Comparison of ENCODE assay signal across 1 cellular context in genomic region chr6:108557494-108558371, GRCh38.
TF ChIP-seq lines count a peak whose summit lies in the region.

No MANE protein-coding gene starts in this region.

TF ChIP-seq in HepG2, 621 proteins besides CTCF, POLR2A, EP300 and RAD21 (continued from another document and continues in another):
- TF ChIP-seq ZNF800 (CRISPR knock-in tag; IDR thresholded peaks at IDR 0.05), result peak; percentile 59; the same call in 1 of the 2 replicates
- TF ChIP-seq KDM2A (CRISPR knock-in tag; IDR thresholded peaks at IDR 0.05; ENCODE audit: borderline replicate concordance, low read depth), result no peak; the same call in 1 of the 2 replicates
- TF ChIP-seq AGO2 (optimal IDR thresholded peaks at IDR 0.05; ENCODE audit: low read depth, low read length), result no peak
- TF ChIP-seq SRY (CRISPR knock-in tag; IDR thresholded peaks at IDR 0.05), result 0 out of 2 replicates have a peak, but pooled peaks have one; percentile 33
- TF ChIP-seq ZMAT3 (CRISPR knock-in tag; conservative IDR thresholded peaks at IDR 0.05), result peak; percentile 77; the same call in 1 of the 2 replicates
- TF ChIP-seq CSRNP1 (CRISPR knock-in tag; IDR thresholded peaks at IDR 0.05), result 0 out of 2 replicates have a peak, but pooled peaks have one; percentile 46
- TF ChIP-seq PHF5A (CRISPR knock-in tag; IDR thresholded peaks at IDR 0.05; ENCODE audit: low read depth, unreplicated experiment), result peak; percentile 18
- TF ChIP-seq RBM22 (optimal IDR thresholded peaks at IDR 0.05; ENCODE audit: low read length), result no peak
- TF ChIP-seq ZNF687 (CRISPR knock-in tag; IDR thresholded peaks at IDR 0.05), result peak; percentile 84
- no peak for TF ChIP-seq REXO4 (CRISPR knock-in tag; IDR thresholded peaks at IDR 0.05; ENCODE audit: borderline replicate concordance)
- no peak for TF ChIP-seq ZNF567 (CRISPR knock-in tag; IDR thresholded peaks at IDR 0.05; ENCODE audit: borderline replicate concordance)
- TF ChIP-seq CENPX (CRISPR knock-in tag; IDR thresholded peaks at IDR 0.05), result no peak
- peak; percentile 51; the same call in 1 of the 2 replicates for TF ChIP-seq EED (CRISPR knock-in tag; IDR thresholded peaks at IDR 0.05)
- no peak for TF ChIP-seq MEF2D (CRISPR knock-in tag; IDR thresholded peaks at IDR 0.05)
- 0 out of 2 replicates have a peak, but pooled peaks have one; percentile 52 for TF ChIP-seq ZNF747 (CRISPR knock-in tag; IDR thresholded peaks at IDR 0.05; ENCODE audit: borderline replicate concordance)
- TF ChIP-seq ZBTB42 (CRISPR knock-in tag; IDR thresholded peaks at IDR 0.05), result 0 out of 2 replicates have a peak, but pooled peaks have one; percentile 26
- TF ChIP-seq TFDP2 (CRISPR knock-in tag; IDR thresholded peaks at IDR 0.05), result peak; percentile 48; the same call in 1 of the 2 replicates
- peak; percentile 60; the same call in 1 of the 2 replicates for TF ChIP-seq EEA1 (CRISPR knock-in tag; IDR thresholded peaks at IDR 0.05; ENCODE audit: borderline replicate concordance)
- TF ChIP-seq ATF7-NPFF (CRISPR knock-in tag; IDR thresholded peaks at IDR 0.05; ENCODE audit: low read depth), result peak; percentile 70
- TF ChIP-seq, protein P1, sequence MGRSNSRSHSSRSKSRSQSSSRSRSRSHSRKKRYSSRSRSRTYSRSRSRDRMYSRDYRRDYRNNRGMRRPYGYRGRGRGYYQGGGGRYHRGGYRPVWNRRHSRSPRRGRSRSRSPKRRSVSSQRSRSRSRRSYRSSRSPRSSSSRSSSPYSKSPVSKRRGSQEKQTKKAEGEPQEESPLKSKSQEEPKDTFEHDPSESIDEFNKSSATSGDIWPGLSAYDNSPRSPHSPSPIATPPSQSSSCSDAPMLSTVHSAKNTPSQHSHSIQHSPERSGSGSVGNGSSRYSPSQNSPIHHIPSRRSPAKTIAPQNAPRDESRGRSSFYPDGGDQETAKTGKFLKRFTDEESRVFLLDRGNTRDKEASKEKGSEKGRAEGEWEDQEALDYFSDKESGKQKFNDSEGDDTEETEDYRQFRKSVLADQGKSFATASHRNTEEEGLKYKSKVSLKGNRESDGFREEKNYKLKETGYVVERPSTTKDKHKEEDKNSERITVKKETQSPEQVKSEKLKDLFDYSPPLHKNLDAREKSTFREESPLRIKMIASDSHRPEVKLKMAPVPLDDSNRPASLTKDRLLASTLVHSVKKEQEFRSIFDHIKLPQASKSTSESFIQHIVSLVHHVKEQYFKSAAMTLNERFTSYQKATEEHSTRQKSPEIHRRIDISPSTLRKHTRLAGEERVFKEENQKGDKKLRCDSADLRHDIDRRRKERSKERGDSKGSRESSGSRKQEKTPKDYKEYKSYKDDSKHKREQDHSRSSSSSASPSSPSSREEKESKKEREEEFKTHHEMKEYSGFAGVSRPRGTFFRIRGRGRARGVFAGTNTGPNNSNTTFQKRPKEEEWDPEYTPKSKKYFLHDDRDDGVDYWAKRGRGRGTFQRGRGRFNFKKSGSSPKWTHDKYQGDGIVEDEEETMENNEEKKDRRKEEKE (IDR thresholded peaks at IDR 0.05), result no peak
- peak; percentile 92 for TF ChIP-seq BHLHE40 (IDR thresholded peaks at IDR 0.05; ENCODE audit: low read length)
- 0 out of 2 replicates have a peak, but pooled peaks have one; percentile 0 for TF ChIP-seq NR2C2 (CRISPR knock-in tag; IDR thresholded peaks at IDR 0.05; ENCODE audit: borderline replicate concordance)
- TF ChIP-seq SATB2 (CRISPR knock-in tag; IDR thresholded peaks at IDR 0.05), result no peak
- TF ChIP-seq ZNF512 (CRISPR knock-in tag; IDR thresholded peaks at IDR 0.05), result no peak
- no peak for TF ChIP-seq ZNF563 (CRISPR knock-in tag; IDR thresholded peaks at IDR 0.05)
- TF ChIP-seq, protein P2, sequence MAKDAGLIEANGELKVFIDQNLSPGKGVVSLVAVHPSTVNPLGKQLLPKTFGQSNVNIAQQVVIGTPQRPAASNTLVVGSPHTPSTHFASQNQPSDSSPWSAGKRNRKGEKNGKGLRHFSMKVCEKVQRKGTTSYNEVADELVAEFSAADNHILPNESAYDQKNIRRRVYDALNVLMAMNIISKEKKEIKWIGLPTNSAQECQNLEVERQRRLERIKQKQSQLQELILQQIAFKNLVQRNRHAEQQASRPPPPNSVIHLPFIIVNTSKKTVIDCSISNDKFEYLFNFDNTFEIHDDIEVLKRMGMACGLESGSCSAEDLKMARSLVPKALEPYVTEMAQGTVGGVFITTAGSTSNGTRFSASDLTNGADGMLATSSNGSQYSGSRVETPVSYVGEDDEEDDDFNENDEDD (CRISPR knock-in tag; IDR thresholded peaks at IDR 0.05; ENCODE audit: borderline replicate concordance), result peak; percentile 35; the same call in 1 of the 2 replicates
- TF ChIP-seq HNF4G (IDR thresholded peaks at IDR 0.05; ENCODE audit: borderline replicate concordance, low read depth, low read length), result no peak
- TF ChIP-seq HNF4G (CRISPR knock-in tag; IDR thresholded peaks at IDR 0.05; ENCODE audit: borderline replicate concordance, low read depth), result no peak
- peak; percentile 52 for TF ChIP-seq PHF8 (CRISPR knock-in tag; IDR thresholded peaks at IDR 0.05)
- peak; percentile 48; the same call in 1 of the 2 replicates for TF ChIP-seq POLR2G (IDR thresholded peaks at IDR 0.05; ENCODE audit: low read depth, low read length)
- no peak for TF ChIP-seq HNF1B (CRISPR knock-in tag; IDR thresholded peaks at IDR 0.05)
- TF ChIP-seq ATF7 (IDR thresholded peaks at IDR 0.05), result no peak
- TF ChIP-seq ATF7 (CRISPR knock-in tag; IDR thresholded peaks at IDR 0.05), result no peak
- TF ChIP-seq MBNL3 (CRISPR knock-in tag; conservative IDR thresholded peaks at IDR 0.05), result no peak
- no peak for TF ChIP-seq ZZZ3 (CRISPR knock-in tag; IDR thresholded peaks at IDR 0.05; ENCODE audit: borderline replicate concordance)
- TF ChIP-seq ZFX (CRISPR knock-in tag; IDR thresholded peaks at IDR 0.05; ENCODE audit: low read depth), result peak; percentile 41
- no peak for TF ChIP-seq ZNF547 (CRISPR knock-in tag; IDR thresholded peaks at IDR 0.05)
- TF ChIP-seq CBFB (CRISPR knock-in tag; IDR thresholded peaks at IDR 0.05), result no peak
- TF ChIP-seq ZSCAN9 (CRISPR knock-in tag; IDR thresholded peaks at IDR 0.05; ENCODE audit: borderline replicate concordance), result no peak
- TF ChIP-seq LBX2 (CRISPR knock-in tag; IDR thresholded peaks at IDR 0.05; ENCODE audit: borderline replicate concordance), result 0 out of 2 replicates have a peak, but pooled peaks have one; percentile 13
- 0 out of 2 replicates have a peak, but pooled peaks have one; percentile 50 for TF ChIP-seq HIVEP1 (CRISPR knock-in tag; IDR thresholded peaks at IDR 0.05)
- no peak for TF ChIP-seq SP1 (IDR thresholded peaks at IDR 0.05)
- TF ChIP-seq SP1 (CRISPR knock-in tag; IDR thresholded peaks at IDR 0.05), result 0 out of 2 replicates have a peak, but pooled peaks have one; percentile 10
- TF ChIP-seq FUBP1 (CRISPR knock-in tag; IDR thresholded peaks at IDR 0.05; ENCODE audit: borderline replicate concordance), result no peak
- TF ChIP-seq NFKB2 (CRISPR knock-in tag; IDR thresholded peaks at IDR 0.05; ENCODE audit: borderline replicate concordance), result peak; percentile 6; the same call in 1 of the 2 replicates
